In the genomic region with DNA sequence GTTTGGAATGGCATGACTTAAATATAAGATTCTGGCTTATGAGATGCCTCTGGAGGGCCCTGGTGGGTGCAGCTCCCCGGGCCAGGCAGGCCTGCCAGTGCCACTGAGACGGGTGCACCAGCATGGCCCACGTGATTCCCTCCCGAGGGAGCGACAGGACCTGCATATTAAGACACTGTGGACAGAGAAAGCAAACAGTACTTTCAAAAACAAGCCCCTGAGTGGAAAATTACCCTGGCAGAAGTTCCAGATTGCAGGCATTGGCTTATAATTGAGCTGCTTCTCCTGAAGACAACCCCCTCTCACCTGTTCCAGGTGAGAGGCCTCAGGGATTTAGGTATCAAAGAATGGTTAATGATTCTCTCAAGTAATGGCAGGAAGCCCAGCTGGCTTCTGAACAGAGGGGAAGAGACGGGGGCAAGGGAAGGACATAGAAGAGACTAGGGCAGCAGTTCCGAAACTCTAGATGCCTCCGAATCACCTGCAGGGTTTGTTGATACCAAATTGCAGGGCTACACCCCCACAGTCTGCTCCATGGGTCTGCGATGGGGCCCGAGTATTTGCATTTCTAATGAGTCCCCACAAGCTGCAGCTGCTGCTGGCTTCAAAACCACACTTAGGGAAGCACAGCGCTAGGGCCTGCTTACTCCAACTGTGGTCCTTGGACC, we compare ENCODE assay signal across 12 cellular contexts.
A peak's percentile ranks its signal among the peaks of the same experiment; 100 is the strongest.
DNase-seq lines count a peak whose midpoint lies in the region; ATAC-seq and TF ChIP-seq lines count a peak whose summit lies in the region.
"Had no signal": no experiment of that assay in that cellular context is flagged by ENCODE, and none has a peak within 500 bp of the region (broad histone marks: within the 10 kb centered on the region; RNA-seq: fewer than 3 reads in every experiment).

No MANE protein-coding gene starts in this region.

- peaks cover 20% of the 10 kb centered on the region for H3K4me1 Mint-ChIP-seq in type B pancreatic cell (ENCODE audit: unreplicated experiment)
- H3K4me1 Mint-ChIP-seq in activated CD4-positive, alpha-beta T cell treated with anti-CD3 and anti-CD28 coated beads for 36 hours: no peaks in the 10 kb centered on the region
- H3K4me1 Mint-ChIP-seq: activated CD4-positive, alpha-beta T cell treated with anti-CD3 and anti-CD28 coated beads, Interleukin-2, amount 10 ng/mL, durations not matched to agents 7 days and 5 days; activated naive CD4-positive, alpha-beta T cell treated with anti-CD3 and anti-CD28 coated beads, Interleukin-2, amount 50 U/mL, for 24 hours had no signal

- TF ChIP-seq CTCF in VCaP (conservative IDR thresholded peaks at IDR 0.05) (no peak), liver (IDR thresholded peaks at IDR 0.05; ENCODE audit: low read depth, low read length, missing input control) (no peak), type B pancreatic cell (conservative IDR thresholded peaks at IDR 0.05) (no peak)

- H3K27me3 ChIP-seq in liver (ENCODE audit: control insufficient read depth in 4 of 4, insufficient read depth in 4 of 4, low read length in 3 of 4): peaks cover 0 to 4% (median 0%) of the 10 kb centered on the region in 4 donors

- H3K27ac Mint-ChIP-seq in type B pancreatic cell: peak overlapping the region; percentile 58
- no peak overlapping the region for H3K27ac Mint-ChIP-seq in activated CD4-positive, alpha-beta T cell treated with anti-CD3 and anti-CD28 coated beads for 36 hours
- H3K27ac Mint-ChIP-seq: activated CD4-positive, alpha-beta T cell treated with anti-CD3 and anti-CD28 coated beads, Interleukin-2, amount 10 ng/mL, durations not matched to agents 7 days and 5 days; activated naive CD4-positive, alpha-beta T cell treated with anti-CD3 and anti-CD28 coated beads, Interleukin-2, amount 50 U/mL, for 24 hours had no signal

- CTCF ChIA-PET in activated CD4-positive, alpha-beta T cell treated with anti-CD3 and anti-CD28 coated beads for 36 hours (lab: Charles Lee): no interaction called here

- peak; percentile 99 for DNase-seq in NCI-H146 (lab: John Stamatoyannopoulos, UW)
- no peak for DNase-seq in type B pancreatic cell (ENCODE audit: extremely low spot score, unreplicated experiment)
- no peak for DNase-seq in stimulated activated CD4-positive, alpha-beta T cell treated with anti-CD3 and anti-CD28 coated beads, Interleukin-15, amount 100 ng/mL, for 24 hours
- DNase-seq in activated CD4-positive, alpha-beta T cell treated with anti-CD3 and anti-CD28 coated beads for 36 hours: no peak
- DNase-seq: activated CD4-positive, alpha-beta T cell treated with anti-CD3 and anti-CD28 coated beads, Interleukin-2, amount 10 ng/mL, durations not matched to agents 7 days and 5 days; DND-41; stimulated activated CD4-positive, alpha-beta T cell treated with anti-CD3 and anti-CD28 coated beads, Interleukin-4, amount 100 ng/mL, for 4 hours had no signal

- ATAC-seq in GM21825 (IDR thresholded peaks at IDR 0.05; ENCODE audit: unreplicated experiment): no peak
- no peak for ATAC-seq in activated CD4-positive, alpha-beta T cell treated with anti-CD3 and anti-CD28 coated beads for 36 hours
- ATAC-seq: SK-N-SH treated with all-trans-retinoic acid at 6 μM for 48 hours had no signal

- 27% methylated on average over 11 of the region's 11 CpGs for WGBS in liver

- POLR2A ChIA-PET in activated CD4-positive, alpha-beta T cell treated with anti-CD3 and anti-CD28 coated beads for 36 hours (lab: Charles Lee): no interaction called here

- H3K27ac ChIP-seq in VCaP (peak overlapping the region; percentile 95), liver (ENCODE audit: low read depth in 1 of 2, low read length in 2 of 2) (no peak overlapping the region)

- H3K4me1 ChIP-seq in liver (ENCODE audit: control insufficient read depth in 4 of 4, insufficient read depth in 4 of 4, low read length in 3 of 4): no peaks in the 10 kb centered on the region

- intact Hi-C loops in activated CD4-positive, alpha-beta T cell treated with anti-CD3 and anti-CD28 coated beads for 36 hours (cut with DNase I, micrococcal nuclease): no loop called here

- no peaks in the 10 kb centered on the region for H3K9me3 ChIP-seq in liver (ENCODE audit: control insufficient read depth in 4 of 4, low read length in 3 of 4)

- H3K4me3 Mint-ChIP-seq in type B pancreatic cell: no peak overlapping the region
- H3K4me3 Mint-ChIP-seq in activated CD4-positive, alpha-beta T cell treated with anti-CD3 and anti-CD28 coated beads for 36 hours: no peak overlapping the region
- H3K4me3 Mint-ChIP-seq: activated CD4-positive, alpha-beta T cell treated with anti-CD3 and anti-CD28 coated beads, Interleukin-2, amount 10 ng/mL, durations not matched to agents 7 days and 5 days; activated naive CD4-positive, alpha-beta T cell treated with anti-CD3 and anti-CD28 coated beads, Interleukin-2, amount 50 U/mL, for 24 hours had no signal

- H3K36me3 ChIP-seq in liver (ENCODE audit: control insufficient read depth in 4 of 4, insufficient read depth in 3 of 4, low read depth in 1 of 4, low read length in 3 of 4): no peaks in the 10 kb centered on the region

- H3K9ac ChIP-seq in liver (ENCODE audit: low read depth in 1 of 2, low read length in 2 of 2): no peak overlapping the region

- H3K27me3 Mint-ChIP-seq in type B pancreatic cell: peaks cover 3% of the 10 kb centered on the region
- no peaks in the 10 kb centered on the region for H3K27me3 Mint-ChIP-seq in activated CD4-positive, alpha-beta T cell treated with anti-CD3 and anti-CD28 coated beads for 36 hours
- H3K27me3 Mint-ChIP-seq: activated CD4-positive, alpha-beta T cell treated with anti-CD3 and anti-CD28 coated beads, Interleukin-2, amount 10 ng/mL, durations not matched to agents 7 days and 5 days; activated naive CD4-positive, alpha-beta T cell treated with anti-CD3 and anti-CD28 coated beads, Interleukin-2, amount 50 U/mL, for 24 hours had no signal

- no peaks in the 10 kb centered on the region for H3K9me3 Mint-ChIP-seq in type B pancreatic cell
- no peaks in the 10 kb centered on the region for H3K9me3 Mint-ChIP-seq in activated CD4-positive, alpha-beta T cell treated with anti-CD3 and anti-CD28 coated beads for 36 hours (ENCODE audit: low read depth)
- H3K9me3 Mint-ChIP-seq: activated CD4-positive, alpha-beta T cell treated with anti-CD3 and anti-CD28 coated beads, Interleukin-2, amount 10 ng/mL, durations not matched to agents 7 days and 5 days; activated naive CD4-positive, alpha-beta T cell treated with anti-CD3 and anti-CD28 coated beads, Interleukin-2, amount 50 U/mL, for 24 hours had no signal

- H3K36me3 Mint-ChIP-seq in type B pancreatic cell: no peaks in the 10 kb centered on the region
- no peaks in the 10 kb centered on the region for H3K36me3 Mint-ChIP-seq in activated CD4-positive, alpha-beta T cell treated with anti-CD3 and anti-CD28 coated beads for 36 hours (ENCODE audit: low read depth)
- H3K36me3 Mint-ChIP-seq: activated naive CD4-positive, alpha-beta T cell treated with anti-CD3 and anti-CD28 coated beads, Interleukin-2, amount 50 U/mL, for 24 hours had no signal

- H3K4me3 ChIP-seq in liver (ENCODE audit: low read depth in 1 of 3, low read length in 3 of 3): no peak overlapping the region

- no peak for TF ChIP-seq RAD21 in liver (IDR thresholded peaks at IDR 0.05)

TF ChIP-seq in liver, 16 proteins besides CTCF, POLR2A, EP300 and RAD21:
- no peak for TF ChIP-seq FOXA1 (IDR thresholded peaks at IDR 0.05)
- peak; percentile 29 for TF ChIP-seq SP1 (IDR thresholded peaks at IDR 0.05)
